Comparison of ENCODE assay signal across 17 cellular contexts in genomic region chr16:74073471-74073870, GRCh38.
"Had no signal": no experiment of that assay in that cellular context is flagged by ENCODE, and none has a peak within 500 bp of the region (broad histone marks: within the 10 kb centered on the region; RNA-seq: fewer than 3 reads in every experiment).

No MANE protein-coding gene starts in this region.

- H3K4me3 ChIP-seq: cardiac muscle cell, esophagus squamous epithelium, sigmoid colon, thoracic aorta had no signal

- H3K36me3 ChIP-seq: cardiac muscle cell, esophagus squamous epithelium, sigmoid colon, thoracic aorta, WERI-Rb-1 had no signal

- H3K4me1 ChIP-seq: esophagus squamous epithelium, sigmoid colon had no signal

- H3K27ac ChIP-seq: cardiac muscle cell, esophagus squamous epithelium, sigmoid colon, thoracic aorta, WERI-Rb-1 had no signal

- DNase-seq: activated CD4-positive, alpha-beta T cell treated with anti-CD3 and anti-CD28 coated beads for 36 hours; activated CD8-positive, alpha-beta memory T cell treated with anti-CD3 and anti-CD28 coated beads, Interleukin-2, amount 50 U/mL, for 4 hours; activated CD8-positive, alpha-beta T cell treated with anti-CD3 and anti-CD28 coated beads for 36 hours; activated naive CD8-positive, alpha-beta T cell treated with anti-CD3 and anti-CD28 coated beads, Interleukin-2, amount 10 ng/mL, durations not matched to agents 7 days and 5 days; activated T-cell treated with anti-CD3 and anti-CD28 coated beads, Interleukin-2, amount 50 U/mL, for 72 hours; aorta; esophagus squamous epithelium; hippocampal formation; natural killer cell; nucleus accumbens; sigmoid colon; stimulated activated CD4-positive, alpha-beta T cell treated with anti-CD3 and anti-CD28 coated beads, Interleukin-12 subunit alpha, Interleukin-12 subunit beta, amount 100 ng/mL, for 4 hours; stimulated activated CD4-positive, alpha-beta T cell treated with anti-CD3 and anti-CD28 coated beads, Interleukin-2, amount 100 ng/mL, for 48 hours; T-helper 1 cell; WERI-Rb-1 had no signal

- H3K27me3 ChIP-seq: cardiac muscle cell, esophagus squamous epithelium, sigmoid colon had no signal
